ENCODE assay signal across 8 cellular contexts in genomic region chr12:76763746-76764675, GRCh38. TPM values are rescaled to one million over a fixed set of nuclear protein-coding genes. Genes with fewer than 3 reads are reported as not detected.
DNase-seq lines count a peak whose midpoint lies in the region; ATAC-seq and TF ChIP-seq lines count a peak whose summit lies in the region.

TSS of gene ZDHHC17 (plus strand) at chr12:76764115. CDS start at chr12:76764237, 122 bp downstream.

- H3K4me2 ChIP-seq in OCI-LY1 (ENCODE audit: low read length), result peak within 1 kb of the TSS; percentile 99

- peaks cover 11% of the 10 kb centered on the region for H3K27me3 Mint-ChIP-seq in endothelial cell (ENCODE audit: unreplicated experiment)
- H3K27me3 Mint-ChIP-seq in mesothelial cell of epicardium (ENCODE audit: low read depth), result no peaks in the 10 kb centered on the region

- H3K9ac ChIP-seq in OCI-LY1 (ENCODE audit: low read length), result peak within 1 kb of the TSS; percentile 94

- ATAC-seq in GM21515 (IDR thresholded peaks at IDR 0.05; ENCODE audit: unreplicated experiment), result peak; percentile 94

- H3K9me2 ChIP-seq in OCI-LY1 (ENCODE audit: low read depth, low read length), result no peaks in the 10 kb centered on the region

- no peaks in the 10 kb centered on the region for H3K9me3 Mint-ChIP-seq in endothelial cell (ENCODE audit: unreplicated experiment)
- peaks cover 6% of the 10 kb centered on the region for H3K9me3 Mint-ChIP-seq in mesothelial cell of epicardium

- peaks cover 46% of the 10 kb centered on the region for H3K79me2 ChIP-seq in OCI-LY1 (ENCODE audit: insufficient read depth, low read length)

- DNase-seq in D341Med (ENCODE audit: low spot score), result peak; percentile 98
- DNase-seq in HuH-7 (ENCODE audit: low spot score), result peak; percentile 78
- peak; percentile 94 for DNase-seq in activated CD8-positive, alpha-beta memory T cell treated with anti-CD3 and anti-CD28 coated beads, Interleukin-2, amount 50 U/mL, for 4 hours
- peak; percentile 97 for DNase-seq in endothelial cell (ENCODE audit: low spot score)
- peak; percentile 91 to 97 for DNase-seq in mesothelial cell of epicardium (ENCODE audit: low spot score in 2 of 2, unreplicated experiment in 2 of 2)
- peak; percentile 86 to 94 for DNase-seq in stimulated activated CD8-positive, alpha-beta memory T cell treated with anti-CD3 and anti-CD28 coated beads, Interleukin-15, amount 100 ng/mL, for 4 hours (ENCODE audit: low read depth in 2 of 2)

- TF ChIP-seq CTCF in OCI-LY1 (IDR thresholded peaks at IDR 0.05; ENCODE audit: low read length) (no peak), endothelial cell (IDR thresholded peaks at IDR 0.05; ENCODE audit: unreplicated experiment) (no peak), mesothelial cell of epicardium (IDR thresholded peaks at IDR 0.05; ENCODE audit: unreplicated experiment) (no peak)

- peak within 1 kb of the TSS; percentile 97 for H3K4me3 Mint-ChIP-seq in endothelial cell (ENCODE audit: unreplicated experiment)
- peak within 1 kb of the TSS; percentile 95 for H3K4me3 Mint-ChIP-seq in mesothelial cell of epicardium

- H3F3A ChIP-seq in OCI-LY1 (ENCODE audit: insufficient read depth, low read length), result no peaks in the 10 kb centered on the region

- no peaks in the 10 kb centered on the region for H3K27me3 ChIP-seq in OCI-LY1 (ENCODE audit: insufficient read depth, low read length)

- H3K36me3 Mint-ChIP-seq in endothelial cell (ENCODE audit: low read depth, unreplicated experiment), result no peaks in the 10 kb centered on the region
- H3K36me3 Mint-ChIP-seq in mesothelial cell of epicardium, result no peaks in the 10 kb centered on the region

- no peaks in the 10 kb centered on the region for H3K36me3 ChIP-seq in OCI-LY1 (ENCODE audit: insufficient read depth, low read length)

- peaks cover 36% of the 10 kb centered on the region for H3K4me1 ChIP-seq in OCI-LY1 (ENCODE audit: insufficient read depth, low read length, severe bottlenecking)

- H3K4me1 Mint-ChIP-seq in endothelial cell (ENCODE audit: unreplicated experiment) (peaks cover 32% of the 10 kb centered on the region), mesothelial cell of epicardium (peaks cover 25% of the 10 kb centered on the region)

- no peaks in the 10 kb centered on the region for H3K9me3 ChIP-seq in OCI-LY1 (ENCODE audit: low read length)

- H2AFZ ChIP-seq in OCI-LY1 (ENCODE audit: low read length), result peak within 1 kb of the TSS; percentile 80; the same call in 1 of the 2 replicates

- H3K27ac ChIP-seq in OCI-LY1 (ENCODE audit: low read depth, low read length, poor library complexity, severe bottlenecking), result peak within 1 kb of the TSS; percentile 75

- H4K20me1 ChIP-seq in OCI-LY1 (ENCODE audit: insufficient read depth, low read length), result no peaks in the 10 kb centered on the region

- H3K4me3 ChIP-seq in OCI-LY1 (ENCODE audit: low read depth, low read length, poor library complexity, severe bottlenecking), result peak within 1 kb of the TSS; percentile 90

- H3K27ac Mint-ChIP-seq in endothelial cell (ENCODE audit: unreplicated experiment) (peak within 1 kb of the TSS; percentile 95), mesothelial cell of epicardium (peak within 1 kb of the TSS; percentile 99)

RNA-seq across cellular contexts. Expression of gene ZDHHC17, which starts in this region (rescaled TPM):
- total RNA-seq in endothelial cell (ENCODE audit: unreplicated experiment), result 52.0 TPM
- 61.7 to 66.4 TPM (median 65.5 TPM) in 3 replicates for total RNA-seq in mesothelial cell of epicardium

Comparison
In these comparisons a context has a peak if more than half of its experiments do, and no peak if none do; other contexts are left out.
1. Peak in every context shown above with its lines: DNase-seq, ATAC-seq, H3K4me3 ChIP-seq and H3K27ac ChIP-seq.